29 cellular contexts compared by ENCODE assay signal in the genomic region with DNA sequence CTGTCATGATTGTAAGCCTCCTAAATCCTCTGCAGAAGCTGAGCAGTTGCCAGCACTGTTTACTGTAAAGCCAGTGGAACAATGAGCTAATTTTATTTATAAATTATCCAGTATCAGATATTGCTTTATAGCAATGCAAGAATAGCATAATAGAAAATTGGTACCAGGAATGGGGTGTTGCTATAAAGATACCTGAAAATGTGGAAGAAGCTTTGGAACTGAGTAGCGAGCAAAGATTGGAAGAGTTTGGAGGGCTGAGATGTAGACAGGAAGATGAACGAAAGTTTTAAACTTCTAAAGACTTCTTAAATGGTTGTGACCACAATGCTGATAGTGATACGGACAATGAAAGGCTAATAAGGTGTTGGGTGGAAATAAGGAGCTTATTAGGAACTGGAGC.
"Had no signal": no experiment of that assay in that cellular context is flagged by ENCODE, and none has a peak within 500 bp of the region (broad histone marks: within the 10 kb centered on the region; RNA-seq: fewer than 3 reads in every experiment).

No MANE protein-coding gene starts in this region.

- ATAC-seq: activated naive CD4-positive, alpha-beta T cell treated with anti-CD3 and anti-CD28 coated beads, Interleukin-2, amount 50 U/mL, for 72 hours; activated T-cell treated with anti-CD3 and anti-CD28 coated beads, Interleukin-2, amount 50 U/mL, for 72 hours; esophagus mucosa; T-helper 17 cell had no signal

- H3K27me3 Mint-ChIP-seq: activated CD4-positive, alpha-beta memory T cell treated with anti-CD3 and anti-CD28 coated beads, Interleukin-2, amount 10 ng/mL, durations not matched to agents 7 days and 5 days; activated CD4-positive, alpha-beta T cell treated with anti-CD3 and anti-CD28 coated beads, Interleukin-2, amount 10 ng/mL, durations not matched to agents 7 days and 5 days; activated naive CD4-positive, alpha-beta T cell treated with anti-CD3 and anti-CD28 coated beads, Interleukin-2, amount 10 ng/mL, durations not matched to agents 7 days and 5 days; activated naive CD8-positive, alpha-beta T cell treated with anti-CD3 and anti-CD28 coated beads, Interleukin-2, amount 10 ng/mL, durations not matched to agents 7 days and 5 days; activated T-cell treated with anti-CD3 and anti-CD28 coated beads, Interleukin-2, amount 50 U/mL, for 24 hours; central memory CD8-positive, alpha-beta T cell; dendritic cell treated with granulocyte-macrophage colony-stimulating factor and Interleukin-4, amounts not matched to agents 40 ng/mL and 50 ng/mL, for 4 days; T-helper 17 cell had no signal

- H3K4me3 ChIP-seq: coronary artery, dorsolateral prefrontal cortex had no signal

- H3K27ac ChIP-seq: brain microvascular endothelial cell, coronary artery, dorsolateral prefrontal cortex had no signal

- H3K4me3 Mint-ChIP-seq: activated CD4-positive, alpha-beta memory T cell treated with anti-CD3 and anti-CD28 coated beads, Interleukin-2, amount 10 ng/mL, durations not matched to agents 7 days and 5 days; activated CD4-positive, alpha-beta T cell treated with anti-CD3 and anti-CD28 coated beads, Interleukin-2, amount 10 ng/mL, durations not matched to agents 7 days and 5 days; activated naive CD4-positive, alpha-beta T cell treated with anti-CD3 and anti-CD28 coated beads, Interleukin-2, amount 10 ng/mL, durations not matched to agents 7 days and 5 days; activated naive CD8-positive, alpha-beta T cell treated with anti-CD3 and anti-CD28 coated beads, Interleukin-2, amount 10 ng/mL, durations not matched to agents 7 days and 5 days; activated T-cell treated with anti-CD3 and anti-CD28 coated beads, Interleukin-2, amount 50 U/mL, for 24 hours; activated T-cell treated with anti-CD3 and anti-CD28 coated beads, Interleukin-2, amount 50 U/mL, for 72 hours; central memory CD8-positive, alpha-beta T cell; dendritic cell treated with granulocyte-macrophage colony-stimulating factor and Interleukin-4, amounts not matched to agents 40 ng/mL and 50 ng/mL, for 4 days; endodermal cell; T-helper 17 cell; T-helper 2 cell treated with Interferon-gamma antibody and Interleukin-4, amounts not matched to agents 5 μg/mL and 100 μg/mL, for 36 hours had no signal

- H3K4me1 Mint-ChIP-seq: activated CD4-positive, alpha-beta memory T cell treated with anti-CD3 and anti-CD28 coated beads, Interleukin-2, amount 10 ng/mL, durations not matched to agents 7 days and 5 days; activated CD4-positive, alpha-beta T cell treated with anti-CD3 and anti-CD28 coated beads, Interleukin-2, amount 10 ng/mL, durations not matched to agents 7 days and 5 days; activated naive CD4-positive, alpha-beta T cell treated with anti-CD3 and anti-CD28 coated beads, Interleukin-2, amount 10 ng/mL, durations not matched to agents 7 days and 5 days; activated naive CD8-positive, alpha-beta T cell treated with anti-CD3 and anti-CD28 coated beads, Interleukin-2, amount 10 ng/mL, durations not matched to agents 7 days and 5 days; central memory CD8-positive, alpha-beta T cell; endodermal cell; T-helper 17 cell had no signal

- H3K36me3 Mint-ChIP-seq: activated naive CD4-positive, alpha-beta T cell treated with anti-CD3 and anti-CD28 coated beads, Interleukin-2, amount 10 ng/mL, durations not matched to agents 7 days and 5 days; activated naive CD8-positive, alpha-beta T cell treated with anti-CD3 and anti-CD28 coated beads, Interleukin-2, amount 10 ng/mL, durations not matched to agents 7 days and 5 days had no signal

- H3K27ac Mint-ChIP-seq: activated CD4-positive, alpha-beta memory T cell treated with anti-CD3 and anti-CD28 coated beads, Interleukin-2, amount 10 ng/mL, durations not matched to agents 7 days and 5 days; activated CD4-positive, alpha-beta T cell treated with anti-CD3 and anti-CD28 coated beads, Interleukin-2, amount 10 ng/mL, durations not matched to agents 7 days and 5 days; activated naive CD4-positive, alpha-beta T cell treated with anti-CD3 and anti-CD28 coated beads, Interleukin-2, amount 10 ng/mL, durations not matched to agents 7 days and 5 days; activated naive CD4-positive, alpha-beta T cell treated with anti-CD3 and anti-CD28 coated beads, Interleukin-2, amount 50 U/mL, for 72 hours; activated naive CD8-positive, alpha-beta T cell treated with anti-CD3 and anti-CD28 coated beads, Interleukin-2, amount 10 ng/mL, durations not matched to agents 7 days and 5 days; activated T-cell treated with anti-CD3 and anti-CD28 coated beads, Interleukin-2, amount 50 U/mL, for 24 hours; activated T-cell treated with anti-CD3 and anti-CD28 coated beads, Interleukin-2, amount 50 U/mL, for 72 hours; dendritic cell treated with granulocyte-macrophage colony-stimulating factor and Interleukin-4, amounts not matched to agents 40 ng/mL and 50 ng/mL, for 4 days; endodermal cell; T-helper 17 cell; T-helper 2 cell treated with Interferon-gamma antibody and Interleukin-4, amounts not matched to agents 5 μg/mL and 100 μg/mL, for 36 hours had no signal

- H3K27me3 ChIP-seq: brain microvascular endothelial cell, dorsolateral prefrontal cortex had no signal

- H3K36me3 ChIP-seq: brain microvascular endothelial cell had no signal

- DNase-seq: activated CD4-positive, alpha-beta memory T cell treated with anti-CD3 and anti-CD28 coated beads, Interleukin-2, amount 10 ng/mL, durations not matched to agents 7 days and 5 days; activated CD4-positive, alpha-beta T cell treated with anti-CD3 and anti-CD28 coated beads for 1 hour; activated CD4-positive, alpha-beta T cell treated with anti-CD3 and anti-CD28 coated beads for 4 hours; activated CD4-positive, alpha-beta T cell treated with anti-CD3 and anti-CD28 coated beads, Interleukin-2, amount 10 ng/mL, durations not matched to agents 7 days and 5 days; activated CD4-positive, alpha-beta T cell treated with anti-CD3 and anti-CD28 coated beads, Interleukin-2, amount 50 U/mL, for 4 hours; activated CD8-positive, alpha-beta memory T cell treated with anti-CD3 and anti-CD28 coated beads, Interleukin-2, amount 50 U/mL, for 48 hours; activated gamma-delta T cell; activated naive CD4-positive, alpha-beta T cell; activated naive CD4-positive, alpha-beta T cell treated with anti-CD3 and anti-CD28 coated beads, Interleukin-2, amount 10 ng/mL, durations not matched to agents 7 days and 5 days; activated naive CD8-positive, alpha-beta T cell treated with anti-CD3 and anti-CD28 coated beads, Interleukin-2, amount 10 ng/mL, durations not matched to agents 7 days and 5 days; activated T-cell treated with anti-CD3 and anti-CD28 coated beads for 4 hours; activated T-cell treated with anti-CD3 and anti-CD28 coated beads, Interleukin-2, amount 50 U/mL, for 24 hours; activated T-cell treated with anti-CD3 and anti-CD28 coated beads, Interleukin-2, amount 50 U/mL, for 72 hours; amniotic stem cell; anterior cingulate cortex; brain microvascular endothelial cell; dorsolateral prefrontal cortex; effector memory CD4-positive, alpha-beta T cell; endodermal cell; foreskin fibroblast; head of caudate nucleus; T-helper 17 cell; T1000 had no signal
